Comparison of ENCODE assay signal across 24 cellular contexts in the genomic region with DNA sequence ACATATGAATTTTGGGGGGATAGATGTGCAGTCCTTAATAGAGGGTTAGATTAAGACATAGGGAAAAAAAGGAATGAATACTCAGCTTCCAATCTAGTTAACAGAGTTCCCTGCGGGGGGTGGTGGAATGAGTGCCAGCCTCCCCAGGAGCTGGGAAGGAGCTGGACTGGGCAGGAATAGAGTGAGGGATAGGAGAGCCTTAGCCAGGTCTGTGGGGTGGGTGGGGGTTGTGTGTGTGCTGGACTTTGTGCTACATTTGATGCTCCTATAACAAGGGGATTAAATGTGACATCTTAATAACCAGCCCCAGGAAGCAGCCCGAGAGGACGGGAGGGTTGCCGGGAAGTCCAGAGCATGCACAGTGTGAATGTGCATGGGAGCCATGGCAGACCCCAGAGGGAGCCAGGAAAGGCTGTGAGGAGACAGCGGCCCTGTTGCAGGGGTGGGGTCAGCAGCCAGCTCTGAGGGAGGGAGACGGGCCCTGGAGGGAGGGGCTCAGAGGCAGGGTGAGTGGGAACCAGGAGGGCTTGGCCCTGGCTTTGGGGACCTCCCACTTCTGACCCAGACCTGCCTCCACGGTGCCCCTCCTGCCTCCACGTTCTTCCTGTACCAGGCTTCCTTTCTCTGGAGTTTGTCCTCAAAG.
"Had no signal": no experiment of that assay in that cellular context is flagged by ENCODE, and none has a peak within 500 bp of the region (broad histone marks: within the 10 kb centered on the region; RNA-seq: fewer than 3 reads in every experiment).

No MANE protein-coding gene starts in this region.

- DNase-seq: activated CD4-positive, alpha-beta T cell treated with anti-CD3 and anti-CD28 coated beads, Interleukin-2, amount 50 U/mL, for 4 hours; activated gamma-delta T cell treated with Interleukin-2 at 50 U/mL for 16 hours; activated naive CD4-positive, alpha-beta T cell treated with anti-CD3 and anti-CD28 coated beads, Interleukin-2, amount 50 U/mL, for 16 hours; activated T-cell treated with anti-CD3 and anti-CD28 coated beads, Interleukin-2, amount 50 U/mL, for 1 hour; anterior cingulate cortex; cortex of kidney; hippocampal formation; left colon; mammary epithelial cell; nucleus accumbens; pancreas; retina; stimulated activated CD4-positive, alpha-beta T cell treated with anti-CD3 and anti-CD28 coated beads, Interleukin-4, amount 100 ng/mL, for 24 hours; T1000; tibial artery had no signal

- H3K9me3 ChIP-seq: gastroesophageal sphincter, pancreas, prostate gland, suprapubic skin, tibial artery had no signal

- H3K4me3 ChIP-seq: cardiac muscle cell, gastroesophageal sphincter, pancreas, prostate gland, skin epidermis, suprapubic skin, tibial artery had no signal

- ATAC-seq: activated T-helper 17 cell treated with anti-CD3 and anti-CD28 coated beads, Interleukin-2, amount 50 U/mL, for 72 hours; gastroesophageal sphincter; left colon; pancreas; sciatic nerve; stimulated activated effector memory CD8-positive, alpha-beta T cell treated with anti-CD3 and anti-CD28 coated beads, Interleukin-12 subunit alpha, Interleukin-12 subunit beta, amount 100 ng/mL, for 72 hours had no signal

- H3K27me3 Mint-ChIP-seq: activated T-helper 17 cell treated with anti-CD3 and anti-CD28 coated beads, Interleukin-2, amount 50 U/mL, for 72 hours had no signal

- H3K9me3 Mint-ChIP-seq: activated T-helper 17 cell treated with anti-CD3 and anti-CD28 coated beads, Interleukin-2, amount 50 U/mL, for 72 hours; stimulated activated effector memory CD8-positive, alpha-beta T cell treated with anti-CD3 and anti-CD28 coated beads, Interleukin-12 subunit alpha, Interleukin-12 subunit beta, amount 100 ng/mL, for 72 hours; T-helper 1 cell treated with Interleukin-12 subunit alpha and Interleukin-12 subunit beta and Interleukin-4 antibody, amounts not matched to agents 30 μg/mL and 1 μg/mL, for 36 hours had no signal

- H3K27me3 ChIP-seq: pancreas, suprapubic skin, tibial artery had no signal

- H3K27ac ChIP-seq: cardiac muscle cell, pancreas, prostate gland, skin epidermis, suprapubic skin, tibial artery had no signal

- H3K36me3 ChIP-seq: cardiac muscle cell, gastroesophageal sphincter, pancreas, prostate gland, suprapubic skin, tibial artery had no signal

- H3K27ac Mint-ChIP-seq: activated T-helper 17 cell treated with anti-CD3 and anti-CD28 coated beads, Interleukin-2, amount 50 U/mL, for 72 hours; stimulated activated effector memory CD8-positive, alpha-beta T cell treated with anti-CD3 and anti-CD28 coated beads, Interleukin-12 subunit alpha, Interleukin-12 subunit beta, amount 100 ng/mL, for 72 hours had no signal

- H3K4me3 Mint-ChIP-seq: activated T-helper 17 cell treated with anti-CD3 and anti-CD28 coated beads, Interleukin-2, amount 50 U/mL, for 72 hours; stimulated activated effector memory CD8-positive, alpha-beta T cell treated with anti-CD3 and anti-CD28 coated beads, Interleukin-12 subunit alpha, Interleukin-12 subunit beta, amount 100 ng/mL, for 72 hours; T-helper 1 cell treated with Interleukin-12 subunit alpha and Interleukin-12 subunit beta and Interleukin-4 antibody, amounts not matched to agents 30 μg/mL and 1 μg/mL, for 36 hours had no signal
